ENCODE assay signal across 8 cellular contexts in genomic region chr11:72813740-72814138, GRCh38. TPM values are rescaled to one million over a fixed set of nuclear protein-coding genes. Genes with fewer than 3 reads are reported as not detected.
DNase-seq lines count a peak whose midpoint lies in the region; ATAC-seq, FAIRE-seq and TF ChIP-seq lines count a peak whose summit lies in the region.

No MANE protein-coding gene starts in this region.

- peaks cover 26% of the 10 kb centered on the region for H3K36me3 ChIP-seq in OCI-LY1 (ENCODE audit: insufficient read depth, low read length)
- H3K36me3 ChIP-seq in hepatocyte (replicated peaks; ENCODE audit: insufficient read depth, low read depth) = no peaks in the 10 kb centered on the region

- peak; percentile 64 for DNase-seq in NCI-H1436 (lab: John Stamatoyannopoulos, UW)
- DNase-seq in NCI-H1436 treated with DMSO at 0.1 percent for 48 hours (lab: John Stamatoyannopoulos, UW) = no peak
- peak; percentile 83 for DNase-seq in HTR-8/SVneo (ENCODE audit: insufficient read length, low spot score)
- peak; percentile 91 for DNase-seq in hepatocyte (ENCODE audit: low spot score)
- DNase-seq in retinal pigment epithelial cell (ENCODE audit: low read depth) = no peak

- H3K4me2 ChIP-seq in OCI-LY1 (ENCODE audit: low read length) = peak overlapping the region; percentile 96
- peak overlapping the region; percentile 99 for H3K4me2 ChIP-seq in hepatocyte

- peak overlapping the region; percentile 88 for H3K9ac ChIP-seq in OCI-LY1 (ENCODE audit: low read length)

- H3K4me3 ChIP-seq in OCI-LY1 (ENCODE audit: low read depth, low read length, poor library complexity, severe bottlenecking) (peak overlapping the region; percentile 80), hepatocyte (peak overlapping the region; percentile 98), retinal pigment epithelial cell (ENCODE audit: low read length) (peak overlapping the region; percentile 64)

- TF ChIP-seq CTCF in OCI-LY1 (IDR thresholded peaks at IDR 0.05; ENCODE audit: low read length) (no peak), hepatocyte (IDR thresholded peaks at IDR 0.05; ENCODE audit: poor library complexity) (no peak), retinal pigment epithelial cell (conservative IDR thresholded peaks at IDR 0.05; ENCODE audit: low read depth, low read length) (no peak)

- H4K20me1 ChIP-seq in OCI-LY1 (ENCODE audit: insufficient read depth, low read length) (no peaks in the 10 kb centered on the region), hepatocyte (ENCODE audit: insufficient read depth, poor library complexity, severe bottlenecking) (no peaks in the 10 kb centered on the region)

- WGBS in adipose tissue, 3 donors = 0 to 1% (median 1%) methylated on average over 34 of the region's 34 CpGs
- WGBS in hepatocyte (ENCODE audit: low lambda C conversion rate, missing lambda C conversion rate) = 2% methylated on average over 31 of the region's 34 CpGs

- peak; percentile 38 for ATAC-seq in GM21447 (IDR thresholded peaks at IDR 0.05; ENCODE audit: unreplicated experiment)

- no peaks in the 10 kb centered on the region for H3K9me2 ChIP-seq in OCI-LY1 (ENCODE audit: low read depth, low read length)
- no peaks in the 10 kb centered on the region for H3K9me2 ChIP-seq in hepatocyte (replicated peaks; ENCODE audit: insufficient read depth)

- peaks cover 35% of the 10 kb centered on the region for H3K4me1 ChIP-seq in OCI-LY1 (ENCODE audit: insufficient read depth, low read length, severe bottlenecking)
- peaks cover 28% of the 10 kb centered on the region for H3K4me1 ChIP-seq in hepatocyte (ENCODE audit: insufficient read depth)

- H3K27me3 ChIP-seq in OCI-LY1 (ENCODE audit: insufficient read depth, low read length) = no peaks in the 10 kb centered on the region
- H3K27me3 ChIP-seq in hepatocyte = no peaks in the 10 kb centered on the region

- H3F3A ChIP-seq in OCI-LY1 (ENCODE audit: insufficient read depth, low read length) = no peaks in the 10 kb centered on the region

- H3K27ac ChIP-seq in OCI-LY1 (ENCODE audit: low read depth, low read length, poor library complexity, severe bottlenecking) = peak overlapping the region; percentile 87
- peak overlapping the region; percentile 5 for H3K27ac ChIP-seq in adipose tissue (ENCODE audit: low read depth, low read length)
- H3K27ac ChIP-seq in hepatocyte = peak overlapping the region; percentile 99

- H2AFZ ChIP-seq in OCI-LY1 (ENCODE audit: low read length) = no peak overlapping the region
- H2AFZ ChIP-seq in hepatocyte = peak overlapping the region; percentile 95

- H3K9me3 ChIP-seq in OCI-LY1 (ENCODE audit: low read length) (no peaks in the 10 kb centered on the region), hepatocyte (ENCODE audit: low read depth) (no peaks in the 10 kb centered on the region)

- H3K79me2 ChIP-seq in OCI-LY1 (ENCODE audit: insufficient read depth, low read length) (peaks cover 17% of the 10 kb centered on the region; the same call in 1 of the 2 replicates), hepatocyte (peaks cover 33% of the 10 kb centered on the region)

- no peak for FAIRE-seq in HTR-8/SVneo (lab: Jason Lieb, UNC)

RNA-seq across cellular contexts. Expression of gene ATG16L2, which starts 0.5 kb away (rescaled TPM):
- polyA plus RNA-seq in adipose tissue (10 to 100 TPM; 12.8 to 58.0 (median 26.1) TPM), hepatocyte (20.3 and 27.6 TPM in 2 replicates)
- 8.2 and 11.5 TPM in 2 replicates for total RNA-seq in hepatocyte

RNA-seq across cellular contexts. Expression of gene STARD10, which starts 19.9 kb away (rescaled TPM):
- polyA plus RNA-seq in adipose tissue (100 to 1,000 TPM in 1 of 3 donors, 10 to 100 TPM in 2; 49.3 to 142 (median 53.8) TPM), hepatocyte (575 and 686 TPM in 2 replicates)
- 290 and 390 TPM in 2 replicates for total RNA-seq in hepatocyte

Comparison
In these comparisons a context has a peak if more than half of its experiments do, and no peak if none do; other contexts are left out.
1. DNase-seq: peak in NCI-H1436 (single experiment), HTR-8/SVneo (single experiment) and hepatocyte (single experiment); none in NCI-H1436 treated with DMSO at 0.1 percent for 48 hours (single experiment) and retinal pigment epithelial cell (single experiment).
2. H3K27ac ChIP-seq: peak in every context shown above with its lines; median percentile 99 in hepatocyte; 87 in OCI-LY1; 5 in adipose tissue.
3. Peak in every context shown above with its lines, with median percentiles within 50 percentile points of each other: H3K4me3 ChIP-seq.